24 cellular contexts compared by ENCODE assay signal in the genomic region with DNA sequence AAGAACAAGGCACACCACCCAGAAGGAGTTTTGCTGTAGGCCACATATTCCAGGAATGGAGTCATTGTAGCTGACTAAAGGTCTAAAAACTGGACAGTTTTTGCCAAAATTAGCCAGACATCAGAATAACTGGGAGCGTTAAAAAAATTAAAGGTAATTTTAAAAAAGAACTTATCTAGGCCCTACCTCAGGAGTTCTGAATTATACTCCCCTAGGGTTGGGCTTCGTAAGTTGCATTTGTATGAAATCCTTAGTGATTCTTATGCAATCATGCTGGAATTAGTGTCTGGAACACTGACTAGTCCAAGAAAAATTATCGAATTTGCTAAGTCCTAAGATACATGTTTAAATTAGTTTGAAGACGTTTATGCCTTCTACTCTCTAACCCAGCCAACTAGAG.
DNase-seq lines count a peak whose midpoint lies in the region; ATAC-seq and TF ChIP-seq lines count a peak whose summit lies in the region.
"Had no signal": no experiment of that assay in that cellular context is flagged by ENCODE, and none has a peak within 500 bp of the region (broad histone marks: within the 10 kb centered on the region; RNA-seq: fewer than 3 reads in every experiment).

No MANE protein-coding gene starts in this region.

- no TSS peak for BruUV-seq in OCI-LY7 (replicated peaks; lab: Mats Ljungman, UMichigan)

- H3K79me2 ChIP-seq in OCI-LY7 (ENCODE audit: insufficient read depth, low read depth, low read length): no peaks in the 10 kb centered on the region

- no peak overlapping the region for H3K4me2 ChIP-seq in OCI-LY7 (ENCODE audit: low read length)
- H3K4me2 ChIP-seq: SK-N-SH had no signal

- H3K4me3 ChIP-seq in OCI-LY7 (ENCODE audit: low read depth, low read length, poor library complexity, severe bottlenecking) (no peak overlapping the region), fibroblast of pulmonary artery (replicated peaks; ENCODE audit: low read depth, low read length) (no peak overlapping the region)
- H3K4me3 ChIP-seq: GM12878, K562 had no signal

- H2AFZ ChIP-seq in OCI-LY7 (ENCODE audit: low read length): 0 out of 2 replicates have a peak overlapping the region, but pooled peaks have one; percentile 13

- no peaks in the 10 kb centered on the region for H3K9me2 ChIP-seq in OCI-LY7 (ENCODE audit: insufficient read depth, low read length)
- H3K9me2 ChIP-seq: SK-N-SH had no signal

- no peaks in the 10 kb centered on the region for H3K4me1 ChIP-seq in OCI-LY7 (ENCODE audit: insufficient read depth, low read length, poor library complexity, severe bottlenecking)

- TF ChIP-seq CTCF in OCI-LY7 (conservative IDR thresholded peaks at IDR 0.05; ENCODE audit: low read length) (no peak), fibroblast of pulmonary artery (IDR thresholded peaks at IDR 0.05; ENCODE audit: low read length, missing control alignments) (no peak)

- H3K36me3 ChIP-seq in OCI-LY7 (ENCODE audit: insufficient read depth, low read length): no peaks in the 10 kb centered on the region

- no peak for ATAC-seq in HG03565 (IDR thresholded peaks at IDR 0.05; ENCODE audit: unreplicated experiment)
- ATAC-seq: GM12878, HCT116, K562 had no signal

- H3K27ac ChIP-seq in OCI-LY7 (ENCODE audit: low read depth, low read length, poor library complexity, severe bottlenecking): no peak overlapping the region

- peaks cover 21% of the 10 kb centered on the region for H3K9me3 ChIP-seq in OCI-LY7 (ENCODE audit: low read length)
- H3K9me3 ChIP-seq: SK-N-SH had no signal

- no peaks in the 10 kb centered on the region for H4K20me1 ChIP-seq in OCI-LY7 (ENCODE audit: insufficient read depth, low read length)

- POLR2A ChIA-PET in OCI-LY7 (lab: Charles Lee): interaction anchor here (0.6 to 0.7 kb wide), 2 partner anchors 10 to 125 kb away, joined by 3 read pairs; no protein-coding TSS in a partner anchor

- CTCF ChIA-PET in OCI-LY7 (lab: Charles Lee; ENCODE audit: unreplicated experiment): no interaction called here

- intact Hi-C loops in OCI-LY7 (cut with micrococcal nuclease; ENCODE audit: unreplicated experiment): no loop called here

- DNase-seq in AG08396 (ENCODE audit: low spot score): peak; percentile 3
- DNase-seq in EH (ENCODE audit: low read depth): peak; percentile 25
- no peak for DNase-seq in OCI-LY7 (ENCODE audit: low spot score)
- DNase-seq in fibroblast of pulmonary artery (ENCODE audit: low read depth): peak; percentile 19
- no peak for DNase-seq in ecto neural progenitor cell (ENCODE audit: low spot score)
- no peak for DNase-seq in cerebellum (ENCODE audit: low spot score)
- DNase-seq: COR-L47, DMS 273 treated with DMSO at 0.1 percent for 48 hours, DND-41, GDM1, GOT3, MV-4-11, NCI-H1417, NCI-H187, NCI-H2227 treated with DMSO at 0.1 percent for 48 hours, NCI-H510A treated with DMSO at 0.1 percent for 48 hours, NCI-H774, OCI-M1, SHP77 treated with DMSO at 0.1 percent for 48 hours, SK-N-SH had no signal

Comparison
In these comparisons a context has a peak if more than half of its experiments do, and no peak if none do; other contexts are left out.
1. DNase-seq: peak in AG08396 (single experiment), EH (single experiment) and fibroblast of pulmonary artery (single experiment); none in OCI-LY7 (single experiment), ecto neural progenitor cell (single experiment) and cerebellum (single experiment).